17 cellular contexts compared by ENCODE assay signal in the genomic region with DNA sequence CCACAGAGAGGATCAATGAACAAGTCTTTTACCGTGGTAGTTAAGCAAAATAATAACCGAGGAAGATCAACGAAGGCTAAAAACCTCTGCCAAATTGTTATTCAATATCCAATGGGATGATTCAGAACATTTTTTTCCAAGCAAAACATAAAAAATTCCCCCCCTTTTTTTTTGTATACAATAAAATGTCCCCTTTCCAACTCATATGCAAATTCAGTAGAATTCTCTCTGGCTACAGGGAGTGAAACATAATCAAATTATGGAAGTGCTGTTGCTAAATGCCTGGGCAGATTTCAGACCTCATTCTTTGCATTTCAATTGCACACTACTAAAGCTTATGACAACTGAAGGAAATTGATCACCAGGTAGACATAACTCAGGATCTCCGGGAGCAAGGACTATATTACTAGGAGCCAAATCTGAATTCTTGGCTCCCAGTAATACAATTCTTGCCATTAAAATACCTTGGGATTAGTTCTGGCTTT. TPM values are rescaled to one million over a fixed set of nuclear protein-coding genes. Genes with fewer than 3 reads are reported as not detected.
DNase-seq lines count a peak whose midpoint lies in the region; ATAC-seq, FAIRE-seq and TF ChIP-seq lines count a peak whose summit lies in the region.
"Had no signal": no experiment of that assay in that cellular context is flagged by ENCODE, and none has a peak within 500 bp of the region (broad histone marks: within the 10 kb centered on the region; RNA-seq: fewer than 3 reads in every experiment).

No MANE protein-coding gene starts in this region.

- H3K9me1 ChIP-seq in keratinocyte (ENCODE audit: control insufficient read depth, extremely low read depth, insufficient read depth, low read length) = no peaks in the 10 kb centered on the region

- TF ChIP-seq CTCF in astrocyte (IDR thresholded peaks at IDR 0.05; ENCODE audit: insufficient read depth, low read depth, low read length) (no peak), keratinocyte (optimal IDR thresholded peaks at IDR 0.05 in 1 of 3, IDR thresholded peaks at IDR 0.05 in 1 of 3, conservative IDR thresholded peaks at IDR 0.05 in 1 of 3; ENCODE audit: extremely low read depth in 1 of 3, insufficient read depth in 2 of 3, low read length in 3 of 3) (no peak)

- peaks cover 5% of the 10 kb centered on the region for H3K4me1 Mint-ChIP-seq in astrocyte (ENCODE audit: low read depth, unreplicated experiment)
- H3K4me1 Mint-ChIP-seq in stimulated activated naive CD8-positive, alpha-beta T cell treated with anti-CD3 and anti-CD28 coated beads, Interleukin-15, amount 100 ng/mL, for 72 hours = no peaks in the 10 kb centered on the region
- no peaks in the 10 kb centered on the region for H3K4me1 Mint-ChIP-seq in activated CD4-positive, alpha-beta T cell treated with anti-CD3 and anti-CD28 coated beads for 36 hours
- H3K4me1 Mint-ChIP-seq: CD4-positive, alpha-beta memory T cell; H9 had no signal

- intact Hi-C loops in activated CD4-positive, alpha-beta T cell treated with anti-CD3 and anti-CD28 coated beads for 36 hours (cut with DNase I, micrococcal nuclease) = no loop called here

- no peaks in the 10 kb centered on the region for H3K36me3 ChIP-seq in astrocyte (ENCODE audit: insufficient read depth, low read length)
- no peaks in the 10 kb centered on the region for H3K36me3 ChIP-seq in keratinocyte (ENCODE audit: control insufficient read depth in 2 of 2, extremely low read depth in 1 of 2, insufficient read depth in 2 of 2, low read length in 2 of 2)
- H3K36me3 ChIP-seq: BE2C had no signal

- FAIRE-seq in astrocyte (lab: Jason Lieb, UNC) (no peak), keratinocyte (lab: Jason Lieb, UNC) (peak; percentile 29)
- FAIRE-seq: A549, GM12878, GM18507 had no signal

- no peak overlapping the region for H3K27ac Mint-ChIP-seq in astrocyte (ENCODE audit: unreplicated experiment)
- no peak overlapping the region for H3K27ac Mint-ChIP-seq in stimulated activated naive CD8-positive, alpha-beta T cell treated with anti-CD3 and anti-CD28 coated beads, Interleukin-15, amount 100 ng/mL, for 72 hours
- H3K27ac Mint-ChIP-seq in activated CD4-positive, alpha-beta T cell treated with anti-CD3 and anti-CD28 coated beads for 36 hours = no peak overlapping the region
- H3K27ac Mint-ChIP-seq: CD4-positive, alpha-beta memory T cell; H9 had no signal

- dilution Hi-C loops in keratinocyte (cut with MboI; ENCODE audit: extremely low pct_ligation_motif_present, low sequenced_read_pairs) = no loop called here

- H4K20me1 ChIP-seq in astrocyte (ENCODE audit: insufficient read depth, low read length) (no peaks in the 10 kb centered on the region), keratinocyte (ENCODE audit: control insufficient read depth, extremely low read depth, insufficient read depth, low read length) (no peaks in the 10 kb centered on the region)

- H3K9ac ChIP-seq in astrocyte (ENCODE audit: low read length) (no peak overlapping the region), keratinocyte (ENCODE audit: control insufficient read depth, extremely low read depth, insufficient read depth, low read length) (no peak overlapping the region)

- H3K9me3 Mint-ChIP-seq in astrocyte (ENCODE audit: unreplicated experiment) = peaks cover 6% of the 10 kb centered on the region
- no peaks in the 10 kb centered on the region for H3K9me3 Mint-ChIP-seq in stimulated activated naive CD8-positive, alpha-beta T cell treated with anti-CD3 and anti-CD28 coated beads, Interleukin-15, amount 100 ng/mL, for 72 hours
- H3K9me3 Mint-ChIP-seq in activated CD4-positive, alpha-beta T cell treated with anti-CD3 and anti-CD28 coated beads for 36 hours (ENCODE audit: low read depth) = no peaks in the 10 kb centered on the region
- H3K9me3 Mint-ChIP-seq: H9 had no signal

- ATAC-seq in stimulated activated naive CD8-positive, alpha-beta T cell treated with anti-CD3 and anti-CD28 coated beads, Interleukin-15, amount 100 ng/mL, for 72 hours = no peak
- no peak for ATAC-seq in activated CD4-positive, alpha-beta T cell treated with anti-CD3 and anti-CD28 coated beads for 36 hours
- ATAC-seq: A549, GM12878 had no signal

- H3K27me3 Mint-ChIP-seq in astrocyte (ENCODE audit: low read depth, unreplicated experiment) = no peaks in the 10 kb centered on the region
- H3K27me3 Mint-ChIP-seq in stimulated activated naive CD8-positive, alpha-beta T cell treated with anti-CD3 and anti-CD28 coated beads, Interleukin-15, amount 100 ng/mL, for 72 hours = no peaks in the 10 kb centered on the region
- no peaks in the 10 kb centered on the region for H3K27me3 Mint-ChIP-seq in activated CD4-positive, alpha-beta T cell treated with anti-CD3 and anti-CD28 coated beads for 36 hours

- H3K4me1 ChIP-seq in astrocyte (ENCODE audit: insufficient read depth, low read length) (no peaks in the 10 kb centered on the region), keratinocyte (ENCODE audit: control insufficient read depth, extremely low read depth, insufficient read depth, low read length) (no peaks in the 10 kb centered on the region)
- H3K4me1 ChIP-seq: A549, BE2C had no signal

- CTCF ChIA-PET in activated CD4-positive, alpha-beta T cell treated with anti-CD3 and anti-CD28 coated beads for 36 hours (lab: Charles Lee) = no interaction called here

- H3K4me3 ChIP-seq in astrocyte (ENCODE audit: insufficient read depth, low read depth, low read length) (no peak overlapping the region), keratinocyte (ENCODE audit: control insufficient read depth in 2 of 3, extremely low read depth in 1 of 3, insufficient read depth in 2 of 3, low read depth in 1 of 3, low read length in 3 of 3) (no peak overlapping the region)
- H3K4me3 ChIP-seq: A549, GM12878 had no signal

- no peaks in the 10 kb centered on the region for H3K36me3 Mint-ChIP-seq in astrocyte (ENCODE audit: low read depth, unreplicated experiment)
- no peaks in the 10 kb centered on the region for H3K36me3 Mint-ChIP-seq in activated CD4-positive, alpha-beta T cell treated with anti-CD3 and anti-CD28 coated beads for 36 hours (ENCODE audit: low read depth)
- H3K36me3 Mint-ChIP-seq: CD4-positive, alpha-beta memory T cell had no signal

- H3K4me3 Mint-ChIP-seq in astrocyte (ENCODE audit: unreplicated experiment) = no peak overlapping the region
- no peak overlapping the region for H3K4me3 Mint-ChIP-seq in stimulated activated naive CD8-positive, alpha-beta T cell treated with anti-CD3 and anti-CD28 coated beads, Interleukin-15, amount 100 ng/mL, for 72 hours
- no peak overlapping the region for H3K4me3 Mint-ChIP-seq in activated CD4-positive, alpha-beta T cell treated with anti-CD3 and anti-CD28 coated beads for 36 hours
- H3K4me3 Mint-ChIP-seq: CD4-positive, alpha-beta memory T cell; H9 had no signal

- peak; percentile 1 to 22 for DNase-seq in NCI-H526 (lab: John Stamatoyannopoulos, UW)
- peak; percentile 36 for DNase-seq in astrocyte (ENCODE audit: low read depth)
- DNase-seq in keratinocyte (ENCODE audit: low read depth, low spot score) = no peak
- no peak for DNase-seq in MV-4-11 (lab: John Stamatoyannopoulos, UW)
- no peak for DNase-seq in stimulated activated naive CD8-positive, alpha-beta T cell treated with anti-CD3 and anti-CD28 coated beads, Interleukin-15, amount 100 ng/mL, for 72 hours
- DNase-seq in activated CD4-positive, alpha-beta T cell treated with anti-CD3 and anti-CD28 coated beads for 36 hours = no peak
- DNase-seq: BE2C; CD4-positive, alpha-beta memory T cell; DMS79; GOT3; H9 had no signal

- POLR2A ChIA-PET in activated CD4-positive, alpha-beta T cell treated with anti-CD3 and anti-CD28 coated beads for 36 hours (lab: Charles Lee) = no interaction called here

- H3K4me2 ChIP-seq in astrocyte (ENCODE audit: low read length) (no peak overlapping the region), keratinocyte (ENCODE audit: control insufficient read depth, extremely low read depth, insufficient read depth, low read depth, low read length) (no peak overlapping the region)
- H3K4me2 ChIP-seq: A549 had no signal

- no peak overlapping the region for H2AFZ ChIP-seq in astrocyte (ENCODE audit: low read depth, low read length)
- no peak overlapping the region for H2AFZ ChIP-seq in keratinocyte (ENCODE audit: control insufficient read depth, low read length)

- H3K27ac ChIP-seq in astrocyte (ENCODE audit: low read depth, low read length) (no peak overlapping the region), keratinocyte (ENCODE audit: control insufficient read depth, insufficient read depth, low read length) (no peak overlapping the region)
- H3K27ac ChIP-seq: A549, C4-2B had no signal

- H3K27me3 ChIP-seq in astrocyte (ENCODE audit: insufficient read depth, low read length) (no peaks in the 10 kb centered on the region), keratinocyte (ENCODE audit: control insufficient read depth, extremely low read depth, insufficient read depth, low read length) (no peaks in the 10 kb centered on the region)
- H3K27me3 ChIP-seq: BE2C had no signal

- H3K9me3 ChIP-seq in astrocyte (ENCODE audit: insufficient read depth, low read depth, low read length) (no peaks in the 10 kb centered on the region), keratinocyte (ENCODE audit: control insufficient read depth, low read depth, low read length) (peaks cover 6% of the 10 kb centered on the region)
- H3K9me3 ChIP-seq: BE2C had no signal

- H3K79me2 ChIP-seq in astrocyte (ENCODE audit: insufficient read depth, low read length) (no peaks in the 10 kb centered on the region), keratinocyte (ENCODE audit: control insufficient read depth, insufficient read depth, low read length) (no peaks in the 10 kb centered on the region)

RNA-seq across cellular contexts. Expression of a gene that starts 51.0 kb away (rescaled TPM):
- total RNA-seq in astrocyte = not detected in 2 replicates
- 0.14 to 0.42 TPM in 2 of 3 replicates, not detected in the other for polyA plus RNA-seq in keratinocyte
- polyA plus RNA-seq in keratinocyte (2011; ENCODE audit: low read depth) = not detected
- 0.18 and 0.38 TPM in 2 replicates for polyA plus RNA-seq in keratinocyte (2011; cell fraction: cytosol; rRNA removed)
- polyA plus RNA-seq in keratinocyte (2011; cell fraction: nucleus; rRNA removed) = 0.29 TPM in 1 of 2 replicates, not detected in the other
- not detected in 2 replicates for polyA plus RNA-seq in keratinocyte (2012; ENCODE audit: low replicate concordance)
- not detected in 3 replicates for polyA minus RNA-seq in keratinocyte
- not detected for polyA minus RNA-seq in keratinocyte (2011; cell fraction: cytosol; rRNA and poly(A)+ RNA removed)
- polyA minus RNA-seq in keratinocyte (2011; cell fraction: nucleus; rRNA and poly(A)+ RNA removed) = 2.0 TPM in 1 of 2 replicates, not detected in the other
- total RNA-seq in activated CD4-positive, alpha-beta T cell treated with anti-CD3 and anti-CD28 coated beads for 36 hours = not detected
- total RNA-seq: CD4-positive, alpha-beta memory T cell; G401; GM12878; H9; HT1080 had no signal
- polyA plus RNA-seq: A549; CD4-positive, alpha-beta memory T cell; GM12878 had no signal

Comparison
In these comparisons a context has a peak if more than half of its experiments do, and no peak if none do; other contexts are left out.
1. DNase-seq: peak in NCI-H526 (2 of 2) and astrocyte (single experiment); none in keratinocyte (single experiment), MV-4-11 (single experiment), stimulated activated naive CD8-positive, alpha-beta T cell treated with anti-CD3 and anti-CD28 coated beads, Interleukin-15, amount 100 ng/mL, for 72 hours (0 of 2) and activated CD4-positive, alpha-beta T cell treated with anti-CD3 and anti-CD28 coated beads for 36 hours (single experiment).